Comparison of ENCODE assay signal across 14 cellular contexts in genomic region chr4:41538887-41539498, GRCh38. TPM values are rescaled to one million over a fixed set of nuclear protein-coding genes. Genes with fewer than 3 reads are reported as not detected.
A peak's percentile ranks its signal among the peaks of the same experiment; 100 is the strongest.
DNase-seq lines count a peak whose midpoint lies in the region; ATAC-seq and TF ChIP-seq lines count a peak whose summit lies in the region.
"Had no signal": no experiment of that assay in that cellular context is flagged by ENCODE, and none has a peak within 500 bp of the region (broad histone marks: within the 10 kb centered on the region; RNA-seq: fewer than 3 reads in every experiment).

No MANE protein-coding gene starts in this region.

- H4K20me1 ChIP-seq in PC-9 (ENCODE audit: insufficient read depth), result no peaks in the 10 kb centered on the region

- no TSS peak for BruUV-seq in PC-9 (replicated peaks; lab: Mats Ljungman, UMichigan)

- intact Hi-C loops in PC-9 (cut with micrococcal nuclease; ENCODE audit: unreplicated experiment), result loop anchor here (1.0 to 5.0 kb wide), 5 partner anchors 33 to 180 kb away; no protein-coding TSS in a partner anchor
- intact Hi-C loops in upper lobe of right lung (cut with DNase I), result no loop called here

- peaks cover 30% of the 10 kb centered on the region for H3K79me2 ChIP-seq in PC-9 (ENCODE audit: low read depth)

- H3K36me3 ChIP-seq in PC-9 (ENCODE audit: low read depth) (0 out of 2 replicates have a peak, but pooled peaks cover 8% of the 10 kb centered on the region), esophagus (ENCODE audit: control insufficient read depth in 2 of 2, insufficient read depth in 2 of 2, low read length in 1 of 2) (no peaks in the 10 kb centered on the region), upper lobe of right lung (no peaks in the 10 kb centered on the region)

- no peaks in the 10 kb centered on the region for H3K27me3 ChIP-seq in PC-9 (ENCODE audit: insufficient read depth, low read depth)
- H3K27me3 ChIP-seq in esophagus (ENCODE audit: control insufficient read depth in 1 of 2, insufficient read depth in 2 of 2, low read length in 2 of 2), result no peaks in the 10 kb centered on the region
- no peaks in the 10 kb centered on the region for H3K27me3 ChIP-seq in upper lobe of right lung

- H3K4me1 ChIP-seq in PC-9 (replicated peaks; ENCODE audit: insufficient read depth), result peaks cover 57% of the 10 kb centered on the region
- peaks cover 0 to 7% of the 10 kb centered on the region in 2 donors for H3K4me1 ChIP-seq in esophagus (ENCODE audit: control insufficient read depth in 2 of 2, insufficient read depth in 2 of 2, low read length in 1 of 2)
- H3K4me1 ChIP-seq in upper lobe of right lung, result peaks cover 51% of the 10 kb centered on the region

- 33 to 42% methylated on average over 12 of the region's 12 CpGs for WGBS in esophagus, 2 donors

- CTCF ChIA-PET in PC-9 (lab: Charles Lee), result interaction anchor here (0.6 kb wide), 1 partner anchor 1184 kb away, joined by 3 read pairs; no protein-coding TSS in a partner anchor

- DNase-seq in PC-9 (peak; percentile 52 to 82), myocyte (ENCODE audit: low read depth) (peak; percentile 85), upper lobe of right lung (no peak), NCI-H1092 treated with DMSO at 0.1 percent for 48 hours (lab: John Stamatoyannopoulos, UW) (no peak), GM13976 (ENCODE audit: low spot score) (no peak), NCI-H526 (lab: John Stamatoyannopoulos, UW) (no peak), foreskin melanocyte (no peak)
- DNase-seq: activated CD4-positive, alpha-beta T cell treated with anti-CD3 and anti-CD28 coated beads for 48 hours; activated naive CD4-positive, alpha-beta T cell treated with anti-CD3 and anti-CD28 coated beads for 36 hours; erythroblast; NCI-H187 treated with DMSO at 0.1 percent for 48 hours; RPMI8226; stimulated activated naive CD4-positive, alpha-beta T cell had no signal

- H3F3A ChIP-seq in PC-9 (ENCODE audit: insufficient read depth, low read depth), result peaks cover 29% of the 10 kb centered on the region

- H3K27ac ChIP-seq in PC-9 (peak overlapping the region; percentile 96), esophagus (ENCODE audit: low read depth in 2 of 2, low read length in 1 of 2) (peak overlapping the region; percentile 30 to 61), upper lobe of right lung (peak overlapping the region; percentile 72)

- no peak for ATAC-seq in upper lobe of right lung

- H3K9me3 ChIP-seq in PC-9 (ENCODE audit: insufficient read depth, low read depth) (no peaks in the 10 kb centered on the region), esophagus (ENCODE audit: control insufficient read depth in 2 of 2, insufficient read depth in 1 of 2, low read depth in 1 of 2, low read length in 1 of 2) (no peaks in the 10 kb centered on the region), upper lobe of right lung (no peaks in the 10 kb centered on the region)

- peak overlapping the region; percentile 18 for H2AFZ ChIP-seq in PC-9

- peak overlapping the region; percentile 86 for H3K4me2 ChIP-seq in PC-9

- TF ChIP-seq CTCF in PC-9 (conservative IDR thresholded peaks at IDR 0.05), result no peak
- TF ChIP-seq CTCF in upper lobe of right lung (IDR thresholded peaks at IDR 0.05), result no peak
- TF ChIP-seq CTCF in GM13976 (IDR thresholded peaks at IDR 0.05; ENCODE audit: borderline replicate concordance, control extremely low read depth, extremely low read depth, insufficient read depth, missing control alignments), result no peak

- in situ Hi-C loops in GM13976 (cut with MboI; ENCODE audit: low sequenced_read_pairs, unreplicated experiment), result no loop called here

- peak overlapping the region; percentile 44 for H3K4me3 ChIP-seq in PC-9
- H3K4me3 ChIP-seq in esophagus (ENCODE audit: low read depth in 1 of 2, low read length in 2 of 2), result no peak overlapping the region
- peak overlapping the region; percentile 39 for H3K4me3 ChIP-seq in upper lobe of right lung

- POLR2A ChIA-PET in PC-9 (lab: Charles Lee; ENCODE audit: unreplicated experiment), result interaction anchor here (0.5 to 0.6 kb wide), 5 partner anchors 34 to 1482 kb away, joined by 3 to 6 read pairs (median 3); partner anchors contain the start of gene N4BP2

- H3K9me2 ChIP-seq in PC-9 (ENCODE audit: insufficient read depth), result no peaks in the 10 kb centered on the region

RNA-seq across cellular contexts. Expression of gene LIMCH1, which starts 1.0 kb away (rescaled TPM):
- 252 and 339 TPM in 2 replicates for total RNA-seq in PC-9 (2021)
- 1 to 10 TPM; 8.3 to 9.0 TPM for polyA plus RNA-seq in esophagus
- total RNA-seq in myocyte, result 67.7 and 83.0 TPM in 2 replicates
- polyA plus RNA-seq in myocyte (2012), result 71.7 TPM
- 369 TPM for total RNA-seq in upper lobe of right lung
- total RNA-seq: activated naive CD4-positive, alpha-beta T cell treated with anti-CD3 and anti-CD28 coated beads for 36 hours had no signal

Comparison
In these comparisons a context has a peak if more than half of its experiments do, and no peak if none do; other contexts are left out.
1. DNase-seq: peak in PC-9 (2 of 2) and myocyte (single experiment); none in upper lobe of right lung (single experiment), NCI-H1092 treated with DMSO at 0.1 percent for 48 hours (single experiment), GM13976 (single experiment), NCI-H526 (0 of 2) and foreskin melanocyte (single experiment).
2. H3K27ac ChIP-seq: peak in every context shown above with its lines; median percentile 96 in PC-9; 72 in upper lobe of right lung; 46 in esophagus.
3. H3K4me3 ChIP-seq: peak in PC-9 (single experiment) and upper lobe of right lung (single experiment); none in esophagus (0 of 2).